9 cellular contexts compared by ENCODE assay signal in the genomic region with DNA sequence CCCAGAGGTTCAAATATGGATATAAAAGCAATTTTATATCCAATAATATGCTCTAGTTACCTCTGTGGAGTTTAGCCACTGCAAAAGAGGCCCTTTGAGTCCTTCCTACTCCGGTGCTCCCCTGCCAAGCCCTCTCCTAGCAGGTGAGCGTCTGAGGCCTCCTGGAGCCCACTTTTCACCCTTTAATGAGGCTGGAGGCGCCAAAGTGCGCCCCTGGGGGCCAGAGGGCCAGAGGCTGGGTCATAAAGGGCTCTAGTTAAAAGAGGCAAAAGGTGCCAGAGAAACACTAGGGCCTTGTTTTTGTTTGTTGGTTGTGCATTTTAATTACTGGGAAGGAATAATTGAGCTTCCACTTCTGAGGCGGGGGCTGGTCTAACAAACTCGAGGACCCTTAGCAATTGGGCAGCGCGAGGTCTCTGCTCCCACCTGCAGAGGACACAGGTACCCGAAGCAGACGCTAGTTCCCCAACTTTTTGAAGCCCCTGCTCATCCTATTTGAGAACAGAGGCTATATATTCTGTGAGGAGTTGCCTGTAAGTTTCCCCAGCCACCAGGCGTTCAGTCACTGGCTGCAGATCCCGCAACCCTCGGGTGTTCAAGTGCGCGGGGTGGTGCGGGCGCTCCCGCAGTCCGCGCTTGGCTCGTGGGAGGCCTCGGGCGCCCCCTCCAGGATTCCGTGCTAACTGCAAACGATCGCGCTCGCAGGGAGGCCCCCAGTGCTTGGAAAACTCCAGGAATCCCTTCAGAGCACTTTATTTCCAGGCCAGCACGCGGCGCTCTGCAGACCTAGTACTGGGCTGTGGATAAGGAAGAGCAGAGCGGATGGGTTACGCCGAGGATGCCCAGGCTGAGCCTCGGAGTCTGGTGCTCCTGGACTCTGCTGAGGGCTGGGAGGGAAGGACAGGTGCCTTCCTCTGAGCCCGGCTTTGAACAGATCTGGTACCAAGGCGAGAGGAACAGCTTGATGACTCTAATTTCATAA. TPM values are rescaled to one million over a fixed set of nuclear protein-coding genes. Genes with fewer than 3 reads are reported as not detected.
A peak's percentile ranks its signal among the peaks of the same experiment; 100 is the strongest.
DNase-seq lines count a peak whose midpoint lies in the region; ATAC-seq and TF ChIP-seq lines count a peak whose summit lies in the region.
"Had no signal": no experiment of that assay in that cellular context is flagged by ENCODE, and none has a peak within 500 bp of the region (broad histone marks: within the 10 kb centered on the region; RNA-seq: fewer than 3 reads in every experiment).

No MANE protein-coding gene starts in this region.

- H3K9ac ChIP-seq in BLaER1, result no peak overlapping the region

- H3K9me3 ChIP-seq in BLaER1, result peaks cover 28% of the 10 kb centered on the region

- no peaks in the 10 kb centered on the region for H4K20me1 ChIP-seq in BLaER1

- DNase-seq in NCI-H2196 treated with DMSO at 0.1 percent for 48 hours (lab: John Stamatoyannopoulos, UW; ENCODE audit: unreplicated experiment), result peak; percentile 38
- peak; percentile 39 for DNase-seq in activated T-helper 2 cell treated with anti-CD3 and anti-CD28 coated beads, Interferon-gamma antibody, Interleukin-2, Interleukin-4, amounts not matched to agents 10 μg/mL and 5 μg/mL and 100 μg/mL, durations not matched to agents 14 hours and 24 hours and 36 hours (ENCODE audit: low spot score)
- peak; percentile 79 for DNase-seq in glomerular visceral epithelial cell (ENCODE audit: extremely low spot score)
- peak; percentile 87 for DNase-seq in osteocyte (ENCODE audit: extremely low spot score, unreplicated experiment)
- no peak for DNase-seq in NK-92 treated with Interleukin-12 subunit alpha and Interleukin-12 subunit beta, amount 100 ng/mL, for 24 hours (lab: John Stamatoyannopoulos, UW)

- H3K27me3 ChIP-seq in BLaER1, result no peaks in the 10 kb centered on the region

- 0 out of 2 replicates have a peak overlapping the region, but pooled peaks have one; percentile 8 for H3K4me2 ChIP-seq in BLaER1

- no peaks in the 10 kb centered on the region for H3K4me1 Mint-ChIP-seq in activated T-helper 2 cell treated with anti-CD3 and anti-CD28 coated beads, Interferon-gamma antibody, Interleukin-2, Interleukin-4, amounts not matched to agents 10 μg/mL and 5 μg/mL and 100 μg/mL, durations not matched to agents 14 hours and 24 hours and 36 hours (ENCODE audit: low read depth)
- H3K4me1 Mint-ChIP-seq in osteocyte (ENCODE audit: unreplicated experiment), result peaks cover 4% of the 10 kb centered on the region

- no peak overlapping the region for H3K27ac ChIP-seq in BLaER1

- no peak overlapping the region for H3K4me3 Mint-ChIP-seq in activated T-helper 2 cell treated with anti-CD3 and anti-CD28 coated beads, Interferon-gamma antibody, Interleukin-2, Interleukin-4, amounts not matched to agents 10 μg/mL and 5 μg/mL and 100 μg/mL, durations not matched to agents 14 hours and 24 hours and 36 hours (ENCODE audit: low read depth)
- no peak overlapping the region for H3K4me3 Mint-ChIP-seq in osteocyte (ENCODE audit: unreplicated experiment)

- H3K27ac Mint-ChIP-seq in activated T-helper 2 cell treated with anti-CD3 and anti-CD28 coated beads, Interferon-gamma antibody, Interleukin-2, Interleukin-4, amounts not matched to agents 10 μg/mL and 5 μg/mL and 100 μg/mL, durations not matched to agents 14 hours and 24 hours and 36 hours, result no peak overlapping the region
- H3K27ac Mint-ChIP-seq in osteocyte (ENCODE audit: unreplicated experiment), result no peak overlapping the region

- H3K36me3 Mint-ChIP-seq in activated T-helper 2 cell treated with anti-CD3 and anti-CD28 coated beads, Interferon-gamma antibody, Interleukin-2, Interleukin-4, amounts not matched to agents 10 μg/mL and 5 μg/mL and 100 μg/mL, durations not matched to agents 14 hours and 24 hours and 36 hours (ENCODE audit: low read depth), result no peaks in the 10 kb centered on the region
- no peaks in the 10 kb centered on the region for H3K36me3 Mint-ChIP-seq in osteocyte (ENCODE audit: unreplicated experiment)

- no peaks in the 10 kb centered on the region for H3K9me3 Mint-ChIP-seq in activated T-helper 2 cell treated with anti-CD3 and anti-CD28 coated beads, Interferon-gamma antibody, Interleukin-2, Interleukin-4, amounts not matched to agents 10 μg/mL and 5 μg/mL and 100 μg/mL, durations not matched to agents 14 hours and 24 hours and 36 hours
- H3K9me3 Mint-ChIP-seq in osteocyte (ENCODE audit: unreplicated experiment), result no peaks in the 10 kb centered on the region

- intact Hi-C loops in activated T-helper 2 cell treated with anti-CD3 and anti-CD28 coated beads, Interferon-gamma antibody, Interleukin-2, Interleukin-4, amounts not matched to agents 10 μg/mL and 5 μg/mL and 100 μg/mL, durations not matched to agents 14 hours and 24 hours and 36 hours (cut with micrococcal nuclease), result loop anchor here (1.0 kb wide), 1 partner anchor 110 kb away; no protein-coding TSS in a partner anchor

- ATAC-seq in GM18870 (IDR thresholded peaks at IDR 0.05; ENCODE audit: unreplicated experiment) (peak; percentile 73), HG03064 (IDR thresholded peaks at IDR 0.05; ENCODE audit: low read depth, unreplicated experiment) (peak; percentile 79)

- peak; percentile 64 for TF ChIP-seq CTCF in osteocyte (IDR thresholded peaks at IDR 0.05)

- no peaks in the 10 kb centered on the region for H3K36me3 ChIP-seq in BLaER1

- H3K4me3 ChIP-seq in BLaER1, result no peak overlapping the region

- peaks cover 14% of the 10 kb centered on the region for H3K4me1 ChIP-seq in BLaER1

- peaks cover 38% of the 10 kb centered on the region for H3K27me3 Mint-ChIP-seq in activated T-helper 2 cell treated with anti-CD3 and anti-CD28 coated beads, Interferon-gamma antibody, Interleukin-2, Interleukin-4, amounts not matched to agents 10 μg/mL and 5 μg/mL and 100 μg/mL, durations not matched to agents 14 hours and 24 hours and 36 hours (ENCODE audit: low read depth)
- H3K27me3 Mint-ChIP-seq in osteocyte (ENCODE audit: unreplicated experiment), result peaks cover 46% of the 10 kb centered on the region

RNA-seq across cellular contexts. Expression of gene MSGN1, which starts 14.1 kb away (rescaled TPM):
- total RNA-seq in activated T-helper 2 cell treated with anti-CD3 and anti-CD28 coated beads, Interferon-gamma antibody, Interleukin-2, Interleukin-4, amounts not matched to agents 10 μg/mL and 5 μg/mL and 100 μg/mL, durations not matched to agents 14 hours and 24 hours and 36 hours, result not detected in 2 replicates
- not detected in 2 replicates for total RNA-seq in osteocyte
- total RNA-seq: temporal lobe had no signal

RNA-seq across cellular contexts. Expression of gene KCNS3, which starts 48.1 kb away (rescaled TPM):
- 0.16 and 0.48 TPM in 2 replicates for total RNA-seq in activated T-helper 2 cell treated with anti-CD3 and anti-CD28 coated beads, Interferon-gamma antibody, Interleukin-2, Interleukin-4, amounts not matched to agents 10 μg/mL and 5 μg/mL and 100 μg/mL, durations not matched to agents 14 hours and 24 hours and 36 hours
- not detected in 2 replicates for total RNA-seq in osteocyte
